ENCODE assay signal across 20 cellular contexts in genomic region chr5:153661897-153662296, GRCh38.
DNase-seq lines count a peak whose midpoint lies in the region; ATAC-seq, FAIRE-seq and TF ChIP-seq lines count a peak whose summit lies in the region.
"Had no signal": no experiment of that assay in that cellular context is flagged by ENCODE, and none has a peak within 500 bp of the region (broad histone marks: within the 10 kb centered on the region; RNA-seq: fewer than 3 reads in every experiment).

No MANE protein-coding gene starts in this region.

- peak overlapping the region; percentile 77 for H2AFZ ChIP-seq in keratinocyte (ENCODE audit: control insufficient read depth, low read length)

- FAIRE-seq in bronchial epithelial cell (lab: Jason Lieb, UNC) (peak; percentile 13), keratinocyte (lab: Jason Lieb, UNC) (peak; percentile 76)
- FAIRE-seq: D721Med, G401.6, GM12892, GM19239, H54 had no signal

- H3K4me1 ChIP-seq in keratinocyte (ENCODE audit: control insufficient read depth, extremely low read depth, insufficient read depth, low read length) = peaks cover 11% of the 10 kb centered on the region

- no peaks in the 10 kb centered on the region for H3K9me1 ChIP-seq in keratinocyte (ENCODE audit: control insufficient read depth, extremely low read depth, insufficient read depth, low read length)

- H3K9me3 ChIP-seq in keratinocyte (ENCODE audit: control insufficient read depth, low read depth, low read length) = no peaks in the 10 kb centered on the region

- H3K9ac ChIP-seq in keratinocyte (ENCODE audit: control insufficient read depth, extremely low read depth, insufficient read depth, low read length) = no peak overlapping the region

- DNase-seq in bronchial epithelial cell (ENCODE audit: low read depth) (peak; percentile 59), epithelial cell of prostate (ENCODE audit: low read depth, low spot score) (peak; percentile 14), keratinocyte (ENCODE audit: low read depth, low spot score) (peak; percentile 32), progenitor cell of endocrine pancreas (ENCODE audit: low spot score, unreplicated experiment) (no peak), NCI-H2227 (lab: John Stamatoyannopoulos, UW; ENCODE audit: unreplicated experiment) (no peak), NCI-H1436 (lab: John Stamatoyannopoulos, UW) (no peak)
- DNase-seq: CD8-positive, alpha-beta T cell; COR-L47; DMS153; DMS79 treated with DMSO at 0.1 percent for 48 hours; EL had no signal

- no peaks in the 10 kb centered on the region for H4K20me1 ChIP-seq in keratinocyte (ENCODE audit: control insufficient read depth, extremely low read depth, insufficient read depth, low read length)

- H3K4me3 Mint-ChIP-seq in progenitor cell of endocrine pancreas (ENCODE audit: low read depth) = no peak overlapping the region
- H3K4me3 Mint-ChIP-seq: CD14-positive monocyte; CD8-positive, alpha-beta T cell had no signal

- H3K4me1 Mint-ChIP-seq in progenitor cell of endocrine pancreas (ENCODE audit: low read depth) = no peaks in the 10 kb centered on the region
- H3K4me1 Mint-ChIP-seq: CD14-positive monocyte had no signal

- dilution Hi-C loops in keratinocyte (cut with MboI; ENCODE audit: extremely low pct_ligation_motif_present, low sequenced_read_pairs) = no loop called here

- H3K4me2 ChIP-seq in keratinocyte (ENCODE audit: control insufficient read depth, extremely low read depth, insufficient read depth, low read depth, low read length) = peak overlapping the region; percentile 31

- H3K9me3 Mint-ChIP-seq in progenitor cell of endocrine pancreas (ENCODE audit: low read depth) = no peaks in the 10 kb centered on the region
- H3K9me3 Mint-ChIP-seq: CD8-positive, alpha-beta T cell had no signal

- no peaks in the 10 kb centered on the region for H3K36me3 Mint-ChIP-seq in progenitor cell of endocrine pancreas (ENCODE audit: insufficient read depth)
- H3K36me3 Mint-ChIP-seq: CD14-positive monocyte; CD8-positive, alpha-beta T cell had no signal

- no peak for TF ChIP-seq CTCF in bronchial epithelial cell (IDR thresholded peaks at IDR 0.05; ENCODE audit: insufficient read depth, low read length, severe bottlenecking)
- no peak for TF ChIP-seq CTCF in keratinocyte (optimal IDR thresholded peaks at IDR 0.05 in 1 of 3, IDR thresholded peaks at IDR 0.05 in 1 of 3, conservative IDR thresholded peaks at IDR 0.05 in 1 of 3; ENCODE audit: extremely low read depth in 1 of 3, insufficient read depth in 2 of 3, low read length in 3 of 3)
- no peak for TF ChIP-seq CTCF in progenitor cell of endocrine pancreas (IDR thresholded peaks at IDR 0.05; ENCODE audit: unreplicated experiment)

- no peaks in the 10 kb centered on the region for H3K27me3 ChIP-seq in bronchial epithelial cell (ENCODE audit: control insufficient read depth, insufficient read depth, low read length)
- H3K27me3 ChIP-seq in keratinocyte (ENCODE audit: control insufficient read depth, extremely low read depth, insufficient read depth, low read length) = no peaks in the 10 kb centered on the region

- H3K27me3 Mint-ChIP-seq in progenitor cell of endocrine pancreas = no peaks in the 10 kb centered on the region

- ATAC-seq in HG03196 (IDR thresholded peaks at IDR 0.05; ENCODE audit: unreplicated experiment) (no peak), HG02588 (IDR thresholded peaks at IDR 0.05; ENCODE audit: unreplicated experiment) (no peak)
- ATAC-seq: CD8-positive, alpha-beta T cell; HCT116 had no signal

- no peaks in the 10 kb centered on the region for H3K79me2 ChIP-seq in keratinocyte (ENCODE audit: control insufficient read depth, insufficient read depth, low read length)

- H3K27ac ChIP-seq in epithelial cell of prostate (no peak overlapping the region), keratinocyte (ENCODE audit: control insufficient read depth, insufficient read depth, low read length) (no peak overlapping the region)

- H3K36me3 ChIP-seq in bronchial epithelial cell (ENCODE audit: control insufficient read depth, insufficient read depth, low read length) (no peaks in the 10 kb centered on the region), keratinocyte (ENCODE audit: control insufficient read depth in 2 of 2, extremely low read depth in 1 of 2, insufficient read depth in 2 of 2, low read length in 2 of 2) (no peaks in the 10 kb centered on the region)

- peak overlapping the region; percentile 19 for H3K27ac Mint-ChIP-seq in progenitor cell of endocrine pancreas
- H3K27ac Mint-ChIP-seq: CD14-positive monocyte; CD8-positive, alpha-beta T cell had no signal

- H3K4me3 ChIP-seq in bronchial epithelial cell (ENCODE audit: low read depth, low read length) = no peak overlapping the region
- H3K4me3 ChIP-seq in keratinocyte (ENCODE audit: control insufficient read depth in 2 of 3, extremely low read depth in 1 of 3, insufficient read depth in 2 of 3, low read depth in 1 of 3, low read length in 3 of 3) = no peak overlapping the region

Comparison
In these comparisons a context has a peak if more than half of its experiments do, and no peak if none do; other contexts are left out.
1. DNase-seq: peak in bronchial epithelial cell (single experiment), epithelial cell of prostate (single experiment) and keratinocyte (single experiment); none in progenitor cell of endocrine pancreas (single experiment), NCI-H2227 (single experiment) and NCI-H1436 (single experiment).